Comparison of ENCODE assay signal across 10 cellular contexts in the genomic region with DNA sequence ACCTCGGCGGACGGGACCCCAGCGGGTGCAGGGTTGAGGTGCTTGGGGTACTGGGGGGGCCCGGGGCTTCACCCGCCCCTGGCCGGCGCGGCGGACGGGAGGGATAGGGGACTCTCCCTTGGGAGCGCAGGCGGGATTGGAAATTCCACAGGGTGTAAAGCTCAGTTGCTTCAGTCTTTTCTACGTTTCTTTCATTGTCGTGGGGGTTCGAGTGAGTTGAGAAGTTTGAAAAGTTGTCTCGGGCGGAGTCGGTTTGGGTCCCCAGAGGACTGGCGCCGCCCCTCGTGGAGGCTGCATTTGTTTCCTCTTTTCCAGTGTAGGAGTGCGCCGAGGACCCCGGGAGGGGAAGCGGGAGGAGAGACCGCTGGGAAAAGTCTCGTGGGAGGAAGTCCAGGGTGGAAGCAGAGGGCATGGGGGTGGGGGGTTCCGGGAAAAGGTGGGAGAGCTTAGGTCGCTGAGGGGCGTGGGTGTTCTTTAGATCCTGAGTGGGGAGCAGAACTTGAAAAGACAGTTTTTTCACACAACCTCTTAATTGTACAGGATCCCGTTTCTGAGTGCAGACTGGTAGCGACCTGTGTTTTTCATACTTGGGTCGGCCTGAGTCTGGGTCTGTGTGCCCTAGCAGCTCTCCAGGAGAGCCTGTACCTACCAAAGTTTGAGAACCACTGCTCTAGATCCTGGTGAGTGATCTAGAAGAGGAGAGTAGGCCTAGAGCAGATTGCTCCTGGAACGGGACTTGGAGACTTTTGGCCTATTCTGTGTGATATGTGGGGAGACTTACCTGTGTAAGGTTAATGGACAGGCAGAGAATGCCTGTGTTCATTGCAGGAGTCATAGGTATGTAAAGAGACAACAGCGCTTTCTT. TPM values are rescaled to one million over a fixed set of nuclear protein-coding genes. Genes with fewer than 3 reads are reported as not detected.
DNase-seq lines count a peak whose midpoint lies in the region; ATAC-seq and TF ChIP-seq lines count a peak whose summit lies in the region.
"Had no signal": no experiment of that assay in that cellular context is flagged by ENCODE, and none has a peak within 500 bp of the region (broad histone marks: within the 10 kb centered on the region; RNA-seq: fewer than 3 reads in every experiment).

No MANE protein-coding gene starts in this region.

- H3K27ac ChIP-seq in body of pancreas = peak overlapping the region; percentile 44 to 89 (median 82)

- ATAC-seq in body of pancreas = peak; percentile 63
- no peak for ATAC-seq in GM21576 (IDR thresholded peaks at IDR 0.05; ENCODE audit: unreplicated experiment)

- intact Hi-C loops in body of pancreas (cut with DNase I) = no loop called here

- TF ChIP-seq POLR2A in body of pancreas (IDR thresholded peaks at IDR 0.05) = peak in 2 of 3 donors; percentile 6 to 29

- H3K4me1 ChIP-seq in body of pancreas (peaks cover 9% of the 10 kb centered on the region), skeletal muscle satellite cell (ENCODE audit: control insufficient read depth, insufficient read depth, low read length) (peaks cover 5% of the 10 kb centered on the region)

- WGBS in body of pancreas, 2 donors = 4 to 7% methylated on average over 23 to 36 of the region's 36 CpGs

- H3K4me2 ChIP-seq in skeletal muscle satellite cell (ENCODE audit: low read length) = peak overlapping the region; percentile 87

- H3K9me3 ChIP-seq in body of pancreas (no peaks in the 10 kb centered on the region), iPS-18c (ENCODE audit: control insufficient read depth, insufficient read depth, low read length) (no peaks in the 10 kb centered on the region), skeletal muscle satellite cell (replicated peaks; ENCODE audit: low read length) (no peaks in the 10 kb centered on the region)

- no peaks in the 10 kb centered on the region for H3K36me3 ChIP-seq in body of pancreas (replicated peaks in 1 of 2; ENCODE audit: insufficient read depth in 1 of 2, low read depth in 2 of 2)
- H3K36me3 ChIP-seq in skeletal muscle satellite cell (ENCODE audit: insufficient read depth, low read length) = no peaks in the 10 kb centered on the region

- DNase-seq in HPDE6-E6E7 (ENCODE audit: extremely low spot score) (peak; percentile 17), body of pancreas (peak in 3 of 4 donors; percentile 8 to 49 (median 24)), AML-193 (lab: John Stamatoyannopoulos, UW) (no peak), GM10266 (ENCODE audit: extremely low spot score) (no peak)
- no peak for DNase-seq in activated CD4-positive, CD25-positive, alpha-beta regulatory T cell (lab: John Stamatoyannopoulos, UW)
- DNase-seq: dermis blood vessel endothelial cell had no signal

- H3K27me3 ChIP-seq in body of pancreas (peaks cover 0 to 4% of the 10 kb centered on the region in 2 donors), skeletal muscle satellite cell (ENCODE audit: control insufficient read depth, insufficient read depth, low read length) (peaks cover 42% of the 10 kb centered on the region)

- no peak overlapping the region for H3K9ac ChIP-seq in skeletal muscle satellite cell (ENCODE audit: low read depth, low read length)

- TF ChIP-seq CTCF in body of pancreas (IDR thresholded peaks at IDR 0.05) = no peak
- TF ChIP-seq CTCF in GM10266 (IDR thresholded peaks at IDR 0.05; ENCODE audit: control insufficient read depth, insufficient read depth, low read depth, missing control alignments) = no peak

- H3K4me3 ChIP-seq in body of pancreas (peak overlapping the region; percentile 54 to 67), iPS-18c (ENCODE audit: insufficient read depth, low read depth, low read length) (peak overlapping the region; percentile 81), skeletal muscle satellite cell (ENCODE audit: low read length) (peak overlapping the region; percentile 63)

RNA-seq across cellular contexts. Expression of a gene that starts 0.5 kb away (rescaled TPM):
- total RNA-seq in body of pancreas = 1 to 10 TPM; 3.4 to 6.9 TPM
- not detected in 2 replicates for total RNA-seq in skeletal muscle satellite cell (2012; rRNA removed)
- total RNA-seq: dermis blood vessel endothelial cell, SK-MEL-5 had no signal

Comparison
In these comparisons a context has a peak if more than half of its experiments do, and no peak if none do; other contexts are left out.
1. DNase-seq: peak in HPDE6-E6E7 (single experiment) and body of pancreas (3 of 4); none in activated CD4-positive, CD25-positive, alpha-beta regulatory T cell (0 of 4), AML-193 (0 of 2) and GM10266 (single experiment).
2. Peak in every context shown above with its lines, with median percentiles within 50 percentile points of each other: H3K4me3 ChIP-seq.